In genomic region chr5:154446183-154447073, GRCh38 we compare ENCODE assay signal across 1 cellular context.
TF ChIP-seq lines count a peak whose summit lies in the region.

No MANE protein-coding gene starts in this region.

TF ChIP-seq in K562, 482 proteins besides CTCF, POLR2A, EP300 and RAD21 (continued from another document and continues in another):
- TF ChIP-seq THRA (IDR thresholded peaks at IDR 0.05) = no peak
- TF ChIP-seq SIN3A (IDR thresholded peaks at IDR 0.05; ENCODE audit: borderline replicate concordance in 2 of 2, control insufficient read depth in 1 of 2, low read depth in 2 of 2, low read length in 2 of 2) = peak; percentile 46 to 47; a peak in 2 of 4 replicates
- TF ChIP-seq TEAD1 (CRISPR knock-in tag; IDR thresholded peaks at IDR 0.05) = no peak
- TF ChIP-seq ZNF699 (CRISPR knock-in tag; IDR thresholded peaks at IDR 0.05; ENCODE audit: insufficient replicate concordance) = no peak
- TF ChIP-seq SLC30A9 (CRISPR knock-in tag; IDR thresholded peaks at IDR 0.05) = no peak
- no peak for TF ChIP-seq MNT (conservative IDR thresholded peaks at IDR 0.05)
- TF ChIP-seq XRCC3 (IDR thresholded peaks at IDR 0.05) = no peak
- TF ChIP-seq NONO (IDR thresholded peaks at IDR 0.05; ENCODE audit: low read depth in 2 of 2, low read length in 1 of 2) = peak in 1 of 2 experiments; percentile 4; a peak in 1 of 4 replicates
- TF ChIP-seq NRF1 (conservative IDR thresholded peaks at IDR 0.05 in 1 of 2, IDR thresholded peaks at IDR 0.05 in 1 of 2) = 0 out of 4 replicates have a peak, but pooled peaks of 1 of the 2 experiments have one; percentile 12
- no peak for TF ChIP-seq CBX3 (IDR thresholded peaks at IDR 0.05; ENCODE audit: borderline replicate concordance in 1 of 2, low read length in 2 of 2)
- no peak for TF ChIP-seq XRCC5 (IDR thresholded peaks at IDR 0.05; ENCODE audit: low read depth, low read length)
- peak; percentile 53; the same call in 1 of the 2 replicates for TF ChIP-seq ZBTB7A (IDR thresholded peaks at IDR 0.05; ENCODE audit: borderline replicate concordance, control insufficient read depth, low read depth, low read length)
- TF ChIP-seq MGA (IDR thresholded peaks at IDR 0.05) = no peak
- no peak for TF ChIP-seq NELFE (IDR thresholded peaks at IDR 0.05; ENCODE audit: insufficient read depth, insufficient read length)
- no peak for TF ChIP-seq ZNF655 (CRISPR knock-in tag; IDR thresholded peaks at IDR 0.05)
- TF ChIP-seq GATAD2B (IDR thresholded peaks at IDR 0.05; ENCODE audit: borderline replicate concordance) = no peak; the same call in 1 of the 2 replicates
- no peak for TF ChIP-seq OTX1 (CRISPR knock-in tag; IDR thresholded peaks at IDR 0.05)
- TF ChIP-seq DNMT1 (IDR thresholded peaks at IDR 0.05) = no peak
- TF ChIP-seq ZNF175 (CRISPR knock-in tag; IDR thresholded peaks at IDR 0.05; ENCODE audit: low read depth) = no peak
- no peak for TF ChIP-seq SPI1 (IDR thresholded peaks at IDR 0.05; ENCODE audit: borderline replicate concordance, low read depth, low read length)
- TF ChIP-seq CHD7 (IDR thresholded peaks at IDR 0.05; ENCODE audit: low read depth, low read length) = no peak
- no peak for TF ChIP-seq ZNF717 (CRISPR knock-in tag; IDR thresholded peaks at IDR 0.05)
- TF ChIP-seq CCNT2 (IDR thresholded peaks at IDR 0.05; ENCODE audit: borderline replicate concordance, extremely low read depth, insufficient read length, low read depth, low read length) = no peak
- TF ChIP-seq ZNF253 (CRISPR knock-in tag; conservative IDR thresholded peaks at IDR 0.05) = no peak
